1 cellular context compared by ENCODE assay signal in genomic region chr3:101303089-101303731, GRCh38.
TF ChIP-seq lines count a peak whose summit lies in the region.

No MANE protein-coding gene starts in this region.

TF ChIP-seq in IMR-90, 13 proteins besides CTCF, POLR2A, EP300 and RAD21 (continued from another document):
- TF ChIP-seq USF2 (IDR thresholded peaks at IDR 0.05; ENCODE audit: low read depth, low read length): no peak
- TF ChIP-seq CEBPB (IDR thresholded peaks at IDR 0.05; ENCODE audit: low read depth, low read length): peak; percentile 77
- no peak; the same call in 1 of the 2 replicates for TF ChIP-seq BHLHE40 (IDR thresholded peaks at IDR 0.05; ENCODE audit: low read depth, low read length)
- TF ChIP-seq NFE2L2 (IDR thresholded peaks at IDR 0.05; ENCODE audit: low read depth, low read length): no peak
